ENCODE assay signal across 8 cellular contexts in genomic region chr3:143849854-143850549, GRCh38. TPM values are rescaled to one million over a fixed set of nuclear protein-coding genes. Genes with fewer than 3 reads are reported as not detected.
DNase-seq lines count a peak whose midpoint lies in the region; ATAC-seq and TF ChIP-seq lines count a peak whose summit lies in the region.

No MANE protein-coding gene starts in this region.

- no peak for TF ChIP-seq POLR2A in thyroid gland (IDR thresholded peaks at IDR 0.05)

- H3K9me3 ChIP-seq in thyroid gland: no peaks in the 10 kb centered on the region

- H3K4me3 ChIP-seq in fibroblast of pulmonary artery (replicated peaks; ENCODE audit: low read depth, low read length): peak overlapping the region; percentile 28
- no peak overlapping the region for H3K4me3 ChIP-seq in thyroid gland (replicated peaks in 1 of 3)

- no peak overlapping the region for H3K27ac ChIP-seq in thyroid gland

- WGBS in thyroid gland, 2 donors: 36 to 49% methylated on average over 4 of the region's 4 CpGs

- ATAC-seq in GM21360 (IDR thresholded peaks at IDR 0.05; ENCODE audit: unreplicated experiment): peak; percentile 60

- H3K36me3 ChIP-seq in thyroid gland: no peaks in the 10 kb centered on the region

- peak; percentile 76 for DNase-seq in AG09319 (ENCODE audit: extremely low read depth, low read depth)
- peak; percentile 86 for DNase-seq in LHCN-M2 (ENCODE audit: low read depth)
- DNase-seq in fibroblast of pulmonary artery (ENCODE audit: low read depth): peak; percentile 92
- DNase-seq in Kasumi-1 (lab: John Stamatoyannopoulos, UW): no peak
- no peak for DNase-seq in posterior vena cava (ENCODE audit: low spot score)
- DNase-seq in thyroid gland: no peak
- DNase-seq in NCI-H1105 treated with DMSO at 0.1 percent for 48 hours (lab: John Stamatoyannopoulos, UW): no peak

- H3K4me1 ChIP-seq in thyroid gland: no peaks in the 10 kb centered on the region

- no peak for TF ChIP-seq CTCF in AG09319 (IDR thresholded peaks at IDR 0.05; ENCODE audit: low read depth, low read length)
- no peak for TF ChIP-seq CTCF in fibroblast of pulmonary artery (IDR thresholded peaks at IDR 0.05; ENCODE audit: low read length, missing control alignments)
- no peak for TF ChIP-seq CTCF in thyroid gland (IDR thresholded peaks at IDR 0.05)

- intact Hi-C loops in posterior vena cava (cut with DNase I): no loop called here
- intact Hi-C loops in thyroid gland (cut with DNase I): no loop called here

- no peaks in the 10 kb centered on the region for H3K27me3 ChIP-seq in thyroid gland

RNA-seq across cellular contexts. Expression of gene SLC9A9, which starts 1.7 kb away (rescaled TPM):
- 7.9 and 8.4 TPM in 2 replicates for total RNA-seq in LHCN-M2 (2014; rRNA removed)
- 3.6 TPM for polyA plus RNA-seq in LHCN-M2 (2012)
- total RNA-seq in posterior vena cava: 10 to 100 TPM; 20.5 to 28.8 TPM
- total RNA-seq in thyroid gland: 10 to 100 TPM in 3 of 4 donors, 1 to 10 TPM in 1; 7.8 to 19.6 (median 13.4) TPM

Comparison
In these comparisons a context has a peak if more than half of its experiments do, and no peak if none do; other contexts are left out.
1. DNase-seq: peak in AG09319 (single experiment), LHCN-M2 (single experiment) and fibroblast of pulmonary artery (single experiment); none in Kasumi-1 (0 of 2), posterior vena cava (single experiment), thyroid gland (0 of 2) and NCI-H1105 treated with DMSO at 0.1 percent for 48 hours (single experiment).